1 cellular context compared by ENCODE assay signal in the genomic region with DNA sequence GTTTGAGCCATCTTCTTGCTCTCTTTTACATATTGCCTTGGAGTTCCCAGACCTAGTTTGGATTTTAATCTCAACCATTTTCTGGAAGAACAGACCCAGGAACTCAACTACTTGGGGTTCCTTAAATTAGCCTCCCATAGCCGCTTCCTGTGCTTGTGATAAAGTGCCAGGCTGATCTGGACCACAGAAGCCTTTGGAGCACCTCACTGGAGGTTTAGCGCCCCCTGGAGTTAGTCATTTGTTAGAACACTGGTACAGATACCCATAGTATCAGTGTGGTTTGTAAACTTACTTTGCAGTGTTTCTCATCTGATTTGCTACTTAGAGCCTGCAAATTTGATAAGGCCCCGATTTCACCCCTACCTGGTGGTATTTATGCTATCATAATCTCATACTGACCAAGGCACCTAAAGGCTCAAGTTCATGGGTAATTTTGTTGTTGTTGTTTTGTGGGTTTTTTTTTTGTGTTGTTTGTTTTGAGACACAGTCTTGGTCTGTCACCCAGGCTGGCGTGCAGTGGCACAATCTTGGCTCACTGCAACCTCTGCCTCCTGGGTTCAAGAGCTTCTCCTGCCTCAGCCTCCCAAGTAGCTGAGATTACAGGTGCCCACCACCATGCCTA.
TF ChIP-seq lines count a peak whose summit lies in the region.

No MANE protein-coding gene starts in this region.

TF ChIP-seq in IMR-90, 13 proteins besides CTCF, POLR2A, EP300 and RAD21:
- peak; percentile 78 for TF ChIP-seq SMC3 (IDR thresholded peaks at IDR 0.05; ENCODE audit: low read depth, low read length)
- no peak for TF ChIP-seq NFE2L2 (IDR thresholded peaks at IDR 0.05; ENCODE audit: low read depth, low read length)
TF ChIP-seq in IMR-90: peak in this region for 1.
